ENCODE assay signal across 8 cellular contexts in the genomic region with DNA sequence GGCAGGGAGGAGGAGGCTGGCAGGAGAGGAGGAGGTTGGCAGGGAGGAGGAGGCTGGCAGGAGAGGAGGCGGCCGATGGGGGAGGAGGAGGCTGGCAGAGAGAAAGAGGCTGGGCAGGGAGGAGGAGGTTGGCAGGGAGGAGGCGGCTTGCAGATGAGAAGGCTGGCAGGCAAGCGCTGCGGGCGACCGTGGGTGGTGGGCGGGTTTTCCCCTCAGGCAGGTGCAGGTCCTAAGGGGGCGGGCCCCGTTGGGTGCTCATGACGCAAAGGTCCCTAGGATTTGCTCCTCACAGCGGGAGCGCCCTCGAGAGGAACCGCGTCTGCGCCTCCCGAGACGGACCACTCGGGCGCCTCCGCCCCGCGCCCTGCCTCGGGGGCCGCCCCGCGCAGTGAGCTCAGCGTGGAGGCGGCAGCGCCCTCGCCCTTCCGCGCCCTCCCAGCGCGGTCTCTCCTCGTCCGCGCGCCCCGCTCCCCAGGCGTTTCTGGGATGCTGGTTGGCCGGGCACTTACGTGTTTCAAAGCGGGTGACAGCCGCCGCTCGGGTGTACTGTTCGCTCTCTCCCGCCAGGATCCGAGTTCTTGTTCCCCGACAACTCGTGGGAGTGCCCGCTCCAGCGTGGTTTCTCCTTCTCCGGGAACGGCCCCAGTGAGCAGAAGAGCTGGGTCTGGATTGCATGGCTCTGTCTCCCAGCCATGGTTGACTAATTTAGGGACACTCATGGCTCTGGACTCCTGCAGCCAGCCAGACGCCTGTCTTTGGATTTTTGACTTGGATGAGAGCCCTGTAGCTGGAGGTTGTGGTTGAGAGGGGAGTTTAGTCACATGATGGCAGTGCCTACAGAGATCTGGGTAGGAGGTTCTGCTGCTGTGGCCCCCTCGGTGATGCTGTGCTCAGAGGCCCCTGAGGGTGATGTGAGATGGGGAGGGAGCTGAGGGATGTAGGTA.
A peak's percentile ranks its signal among the peaks of the same experiment; 100 is the strongest.
DNase-seq lines count a peak whose midpoint lies in the region; ATAC-seq and TF ChIP-seq lines count a peak whose summit lies in the region.

No MANE protein-coding gene starts in this region.

- peaks cover 17% of the 10 kb centered on the region for H3K4me1 Mint-ChIP-seq in activated naive CD8-positive, alpha-beta T cell treated with anti-CD3 and anti-CD28 coated beads for 36 hours
- H3K4me1 Mint-ChIP-seq in progenitor cell of endocrine pancreas (ENCODE audit: low read depth), result peaks cover 4% of the 10 kb centered on the region

- peak overlapping the region; percentile 81 for H3K4me3 Mint-ChIP-seq in activated naive CD8-positive, alpha-beta T cell treated with anti-CD3 and anti-CD28 coated beads for 36 hours
- H3K4me3 Mint-ChIP-seq in progenitor cell of endocrine pancreas (ENCODE audit: low read depth), result peak overlapping the region; percentile 71

- H3K27ac ChIP-seq in DND-41 (ENCODE audit: low read length) (no peak overlapping the region), heart right ventricle (no peak overlapping the region), transverse colon (peak overlapping the region; percentile 23 to 73 (median 52))

- H3K36me3 ChIP-seq in DND-41 (ENCODE audit: insufficient read depth, low read length) (no peaks in the 10 kb centered on the region), heart right ventricle (no peaks in the 10 kb centered on the region), transverse colon (no peaks in the 10 kb centered on the region)

- peak; percentile 17 for TF ChIP-seq CTCF in DND-41 (IDR thresholded peaks at IDR 0.05; ENCODE audit: borderline replicate concordance, extremely low read depth, low read length, poor library complexity, severe bottlenecking)
- TF ChIP-seq CTCF in heart right ventricle (IDR thresholded peaks at IDR 0.05), result no peak
- TF ChIP-seq CTCF in progenitor cell of endocrine pancreas (IDR thresholded peaks at IDR 0.05; ENCODE audit: unreplicated experiment), result no peak
- peak in 2 of 5 experiments; percentile 9 for TF ChIP-seq CTCF in transverse colon (IDR thresholded peaks at IDR 0.05)

- peak overlapping the region; percentile 29 for H3K27ac Mint-ChIP-seq in activated naive CD8-positive, alpha-beta T cell treated with anti-CD3 and anti-CD28 coated beads for 36 hours
- H3K27ac Mint-ChIP-seq in progenitor cell of endocrine pancreas, result peak overlapping the region; percentile 65

- H2AFZ ChIP-seq in DND-41 (ENCODE audit: low read depth, low read length), result peak overlapping the region; percentile 81

- H3K9me3 ChIP-seq in DND-41 (ENCODE audit: insufficient read depth, low read length, severe bottlenecking) (no peaks in the 10 kb centered on the region), heart right ventricle (peaks cover 0 to 4% (median 0%) of the 10 kb centered on the region in 11 donors), transverse colon (no peaks in the 10 kb centered on the region)

- intact Hi-C loops in heart right ventricle (cut with DNase I), result no loop called here
- intact Hi-C loops in transverse colon (cut with DNase I; ENCODE audit: low total_unique reads), result no loop called here

- peak; percentile 82 for DNase-seq in DND-41
- peak; percentile 49 for DNase-seq in HuH-7 (ENCODE audit: low spot score)
- DNase-seq in activated naive CD8-positive, alpha-beta T cell treated with anti-CD3 and anti-CD28 coated beads for 36 hours, result peak; percentile 89
- peak in 1 of 2 donors; percentile 13 for DNase-seq in heart right ventricle
- peak; percentile 29 for DNase-seq in progenitor cell of endocrine pancreas (ENCODE audit: low spot score, unreplicated experiment)
- peak; percentile 77 for DNase-seq in transverse colon

- TF ChIP-seq POLR2A in transverse colon (IDR thresholded peaks at IDR 0.05), result no peak

- H3K4me1 ChIP-seq in DND-41 (ENCODE audit: insufficient read depth, low read length), result peaks cover 18% of the 10 kb centered on the region
- peaks cover 0 to 9% (median 6%) of the 10 kb centered on the region in 9 donors for H3K4me1 ChIP-seq in heart right ventricle
- H3K4me1 ChIP-seq in transverse colon, result peaks cover 4 to 22% (median 16%) of the 10 kb centered on the region in 4 donors

- peaks cover 21% of the 10 kb centered on the region for H3K27me3 Mint-ChIP-seq in activated naive CD8-positive, alpha-beta T cell treated with anti-CD3 and anti-CD28 coated beads for 36 hours
- peaks cover 45% of the 10 kb centered on the region for H3K27me3 Mint-ChIP-seq in progenitor cell of endocrine pancreas

- no peaks in the 10 kb centered on the region for H3K9me3 Mint-ChIP-seq in activated naive CD8-positive, alpha-beta T cell treated with anti-CD3 and anti-CD28 coated beads for 36 hours
- H3K9me3 Mint-ChIP-seq in progenitor cell of endocrine pancreas (ENCODE audit: low read depth), result no peaks in the 10 kb centered on the region

- peak overlapping the region; percentile 84 for H3K4me2 ChIP-seq in DND-41 (ENCODE audit: insufficient read depth, low read length)

- ATAC-seq in DND-41 (ENCODE audit: insufficient read depth, low read depth), result peak; percentile 89
- ATAC-seq in SK-N-SH treated with all-trans-retinoic acid at 6 μM for 48 hours, result peak; percentile 88
- ATAC-seq in heart right ventricle, result peak; percentile 27 to 78 (median 52)
- no peak for ATAC-seq in HG02623 (IDR thresholded peaks at IDR 0.05; ENCODE audit: unreplicated experiment)

- no peaks in the 10 kb centered on the region for H3K36me3 Mint-ChIP-seq in activated naive CD8-positive, alpha-beta T cell treated with anti-CD3 and anti-CD28 coated beads for 36 hours
- peaks cover 5% of the 10 kb centered on the region for H3K36me3 Mint-ChIP-seq in progenitor cell of endocrine pancreas (ENCODE audit: insufficient read depth)

- peak overlapping the region; percentile 50 for H3K9ac ChIP-seq in DND-41 (ENCODE audit: low read depth, low read length)

- no peak for TF ChIP-seq EP300 in transverse colon (IDR thresholded peaks at IDR 0.05; ENCODE audit: low read depth)

- in situ Hi-C loops in transverse colon (cut with MboI; ENCODE audit: low pct_ligation_motif_present in 1 of 4, low pct_unique_long_range_greater_than_20kb in 1 of 4, low sequenced_read_pairs in 3 of 4), result no loop called here

- H3K27me3 ChIP-seq in DND-41 (ENCODE audit: insufficient read depth, low read length, poor library complexity), result peaks cover 3% of the 10 kb centered on the region
- H3K27me3 ChIP-seq in heart right ventricle, result peaks cover 0 to 52% (median 37%) of the 10 kb centered on the region in 7 donors
- peaks cover 12% of the 10 kb centered on the region for H3K27me3 ChIP-seq in transverse colon

- H3K4me3 ChIP-seq in DND-41 (ENCODE audit: low read depth in 1 of 2, low read length in 2 of 2), result peak overlapping the region; percentile 8 to 59; a peak in 3 of 4 replicates
- peak overlapping the region; percentile 18 to 52 (median 41) for H3K4me3 ChIP-seq in heart right ventricle
- peak overlapping the region; percentile 30 to 65 (median 39) for H3K4me3 ChIP-seq in transverse colon

- 3% methylated on average over 55 to 59 of the region's 59 CpGs for WGBS in heart right ventricle, 2 donors
- WGBS in transverse colon (ENCODE audit: low coverage in 1 of 2), 2 donors, result 2% methylated on average over 8 to 57 of the region's 59 CpGs

- no peaks in the 10 kb centered on the region for H3K79me2 ChIP-seq in DND-41 (ENCODE audit: insufficient read depth, low read length)

- no peaks in the 10 kb centered on the region for H4K20me1 ChIP-seq in DND-41 (ENCODE audit: insufficient read depth, low read length)

TF ChIP-seq in SK-N-SH treated with all-trans-retinoic acid at 6 μM for 48 hours, 23 proteins besides CTCF, POLR2A, EP300 and RAD21 (continues in another document):
- TF ChIP-seq ESRRG (CRISPR knock-in tag; IDR thresholded peaks at IDR 0.05) (no peak), OSR1 (CRISPR knock-in tag; IDR thresholded peaks at IDR 0.05) (no peak), ZNF565 (CRISPR knock-in tag; conservative IDR thresholded peaks at IDR 0.05; ENCODE audit: low read depth) (no peak), ZC3H10 (CRISPR knock-in tag; IDR thresholded peaks at IDR 0.05) (no peak), GLIS3 (CRISPR knock-in tag; IDR thresholded peaks at IDR 0.05) (no peak), ZNF8 (CRISPR knock-in tag; IDR thresholded peaks at IDR 0.05) (no peak), ISL1 (CRISPR knock-in tag; IDR thresholded peaks at IDR 0.05) (no peak), ZFP3 (CRISPR knock-in tag; IDR thresholded peaks at IDR 0.05) (no peak), PPARA (CRISPR knock-in tag; IDR thresholded peaks at IDR 0.05; ENCODE audit: borderline replicate concordance) (no peak), CSRNP3 (CRISPR knock-in tag; IDR thresholded peaks at IDR 0.05) (no peak), CSDC2 (CRISPR knock-in tag; IDR thresholded peaks at IDR 0.05) (no peak), BACH2 (CRISPR knock-in tag; IDR thresholded peaks at IDR 0.05; ENCODE audit: borderline replicate concordance) (no peak), ZNF70 (CRISPR knock-in tag; IDR thresholded peaks at IDR 0.05) (no peak)
- TF ChIP-seq, protein P1, sequence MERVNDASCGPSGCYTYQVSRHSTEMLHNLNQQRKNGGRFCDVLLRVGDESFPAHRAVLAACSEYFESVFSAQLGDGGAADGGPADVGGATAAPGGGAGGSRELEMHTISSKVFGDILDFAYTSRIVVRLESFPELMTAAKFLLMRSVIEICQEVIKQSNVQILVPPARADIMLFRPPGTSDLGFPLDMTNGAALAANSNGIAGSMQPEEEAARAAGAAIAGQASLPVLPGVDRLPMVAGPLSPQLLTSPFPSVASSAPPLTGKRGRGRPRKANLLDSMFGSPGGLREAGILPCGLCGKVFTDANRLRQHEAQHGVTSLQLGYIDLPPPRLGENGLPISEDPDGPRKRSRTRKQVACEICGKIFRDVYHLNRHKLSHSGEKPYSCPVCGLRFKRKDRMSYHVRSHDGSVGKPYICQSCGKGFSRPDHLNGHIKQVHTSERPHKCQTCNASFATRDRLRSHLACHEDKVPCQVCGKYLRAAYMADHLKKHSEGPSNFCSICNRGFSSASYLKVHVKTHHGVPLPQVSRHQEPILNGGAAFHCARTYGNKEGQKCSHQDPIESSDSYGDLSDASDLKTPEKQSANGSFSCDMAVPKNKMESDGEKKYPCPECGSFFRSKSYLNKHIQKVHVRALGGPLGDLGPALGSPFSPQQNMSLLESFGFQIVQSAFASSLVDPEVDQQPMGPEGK (CRISPR knock-in tag; IDR thresholded peaks at IDR 0.05; ENCODE audit: borderline replicate concordance), result no peak

Comparison
In these comparisons a context has a peak if more than half of its experiments do, and no peak if none do; other contexts are left out.
1. H3K27ac ChIP-seq: peak in transverse colon (4 of 4); none in DND-41 (single experiment) and heart right ventricle (0 of 10).
2. Peak in every context shown above with its lines, with median percentiles within 50 percentile points of each other: H3K4me3 ChIP-seq.